1 cellular context compared by ENCODE assay signal in genomic region chr15:58424722-58425121, GRCh38.
TF ChIP-seq lines count a peak whose summit lies in the region.

No MANE protein-coding gene starts in this region.

TF ChIP-seq in GM12878, 131 proteins besides CTCF, POLR2A, EP300 and RAD21 (continued from another document):
- no peak for TF ChIP-seq HDAC2 (IDR thresholded peaks at IDR 0.05)
- no peak for TF ChIP-seq STAT1 (conservative IDR thresholded peaks at IDR 0.05)
- TF ChIP-seq ETV6 (conservative IDR thresholded peaks at IDR 0.05 in 1 of 2, IDR thresholded peaks at IDR 0.05 in 1 of 2; ENCODE audit: borderline replicate concordance in 1 of 2, low read depth in 1 of 2) = no peak
- no peak for TF ChIP-seq CREM (IDR thresholded peaks at IDR 0.05; ENCODE audit: low read depth)
- TF ChIP-seq IRF4 (IDR thresholded peaks at IDR 0.05; ENCODE audit: low read depth, low read length) = no peak
- no peak for TF ChIP-seq ESRRA (IDR thresholded peaks at IDR 0.05; ENCODE audit: low read length)
- TF ChIP-seq PML (IDR thresholded peaks at IDR 0.05; ENCODE audit: low read length) = no peak
- no peak for TF ChIP-seq PBX3 (IDR thresholded peaks at IDR 0.05; ENCODE audit: insufficient replicate concordance, low read depth, low read length)
